In the genomic region with DNA sequence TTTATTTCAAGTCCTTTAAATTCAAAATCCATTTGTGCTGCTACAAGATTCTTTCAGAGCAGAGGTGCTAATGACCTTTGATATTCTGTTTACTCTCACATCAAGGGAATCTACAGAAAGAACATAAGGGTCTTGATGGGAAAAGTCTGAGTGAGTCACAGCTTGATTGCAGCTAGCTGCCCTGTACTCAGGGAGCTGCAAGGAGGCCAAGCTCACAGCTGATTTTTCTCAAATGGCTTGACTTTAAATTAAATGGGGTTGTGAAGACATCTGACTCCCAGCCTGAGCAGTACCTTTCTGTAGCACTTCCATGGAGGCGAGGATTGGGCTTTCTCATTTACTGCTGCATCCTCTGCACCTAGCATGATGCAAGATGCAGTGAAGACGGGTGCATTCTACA, we compare ENCODE assay signal across 21 cellular contexts.
DNase-seq lines count a peak whose midpoint lies in the region; ATAC-seq, FAIRE-seq and TF ChIP-seq lines count a peak whose summit lies in the region.
"Had no signal": no experiment of that assay in that cellular context is flagged by ENCODE, and none has a peak within 500 bp of the region (broad histone marks: within the 10 kb centered on the region; RNA-seq: fewer than 3 reads in every experiment).

No MANE protein-coding gene starts in this region.

- H3K4me3 ChIP-seq in HepG2 (replicated peaks in 1 of 3; ENCODE audit: insufficient read depth in 1 of 3, low read depth in 2 of 3, low read length in 3 of 3): no peak overlapping the region
- no peak overlapping the region for H3K4me3 ChIP-seq in right lobe of liver
- H3K4me3 ChIP-seq in fibroblast of villous mesenchyme (ENCODE audit: low read depth, low read length): no peak overlapping the region
- H3K4me3 ChIP-seq in mesenchymal stem cell (ENCODE audit: insufficient read depth in 1 of 2, low read depth in 1 of 2, low read length in 2 of 2): no peak overlapping the region
- no peak overlapping the region for H3K4me3 ChIP-seq in stomach
- H3K4me3 ChIP-seq in psoas muscle: no peak overlapping the region

- no peak overlapping the region for H3K4ac ChIP-seq in mesenchymal stem cell (ENCODE audit: low read depth in 1 of 2, low read length in 2 of 2)

- no peaks in the 10 kb centered on the region for H3K79me2 ChIP-seq in HepG2 (ENCODE audit: insufficient read depth, low read length)

- TF ChIP-seq POLR2A in HepG2 (IDR thresholded peaks at IDR 0.05; ENCODE audit: insufficient read depth in 1 of 2, low read depth in 2 of 2, low read length in 2 of 2) (no peak), right lobe of liver (IDR thresholded peaks at IDR 0.05) (no peak), stomach (IDR thresholded peaks at IDR 0.05) (no peak)

- POLR2A ChIA-PET in HepG2 (lab: Yijun Ruan, JAX): no interaction called here

- H3K4me1 ChIP-seq in HepG2 (ENCODE audit: insufficient read depth, low read length) (peaks cover 53% of the 10 kb centered on the region), right lobe of liver (no peaks in the 10 kb centered on the region), mesenchymal stem cell (ENCODE audit: control insufficient read depth, insufficient read depth, low read depth, low read length) (no peaks in the 10 kb centered on the region), stomach (no peaks in the 10 kb centered on the region), psoas muscle (no peaks in the 10 kb centered on the region)

- H2BK12ac ChIP-seq in mesenchymal stem cell (ENCODE audit: low read length in 2 of 2): no peak overlapping the region

- no peak overlapping the region for H3K18ac ChIP-seq in mesenchymal stem cell (ENCODE audit: low read depth in 1 of 2, low read length in 2 of 2)

- CTCF ChIA-PET in HepG2 (lab: Yijun Ruan, JAX; ENCODE audit: low intra/inter-chr PET ratio, low total read pairs): no interaction called here

- H4K91ac ChIP-seq in mesenchymal stem cell (ENCODE audit: low read length): no peak overlapping the region

- in situ Hi-C loops in HepG2 (cut with HindIII; ENCODE audit: extremely low pct_ligation_motif_present, low pct_unique_long_range_greater_than_20kb): no loop called here

- H3K27me3 ChIP-seq in HepG2 (ENCODE audit: control insufficient read depth in 1 of 2, insufficient read depth in 2 of 2, low read length in 2 of 2) (no peaks in the 10 kb centered on the region; a peak in 1 of 5 replicates), right lobe of liver (no peaks in the 10 kb centered on the region), mesenchymal stem cell (ENCODE audit: control insufficient read depth in 1 of 2, insufficient read depth in 1 of 2, low read length in 2 of 2) (peaks cover 0 to 1% of the 10 kb centered on the region in 2 experiments), stomach (no peaks in the 10 kb centered on the region), psoas muscle (ENCODE audit: insufficient read depth in 3 of 3, low read length in 2 of 3) (peaks cover 0 to 1% (median 0%) of the 10 kb centered on the region in 3 donors)

- H3K36me3 ChIP-seq in HepG2 (replicated peaks in 1 of 2; ENCODE audit: control insufficient read depth in 1 of 2, insufficient read depth in 2 of 2, low read length in 2 of 2) (no peaks in the 10 kb centered on the region), right lobe of liver (no peaks in the 10 kb centered on the region), mesenchymal stem cell (ENCODE audit: control insufficient read depth in 1 of 2, insufficient read depth in 2 of 2, low read depth in 1 of 2, low read length in 2 of 2) (no peaks in the 10 kb centered on the region), stomach (no peaks in the 10 kb centered on the region), psoas muscle (ENCODE audit: insufficient read depth in 1 of 2, low read depth in 1 of 2) (no peaks in the 10 kb centered on the region)

- WGBS in HepG2 (ENCODE audit: low lambda C conversion rate): 87% methylated on average over 2 of the region's 2 CpGs
- WGBS in right lobe of liver (ENCODE audit: insufficient coverage, low coverage, low lambda C conversion rate, missing lambda C conversion rate): 62% methylated on average over 2 of the region's 2 CpGs
- 94% methylated on average over 2 of the region's 2 CpGs for WGBS in mesenchymal stem cell
- 86 to 94% (median 89%) methylated on average over 2 of the region's 2 CpGs for WGBS in stomach, 5 donors
- 85 to 94% (median 92%) methylated on average over 2 of the region's 2 CpGs for WGBS in psoas muscle, 3 donors

- intact Hi-C loops in HepG2 (cut with micrococcal nuclease; ENCODE audit: unreplicated experiment): no loop called here
- intact Hi-C loops in right lobe of liver (cut with DNase I): no loop called here
- intact Hi-C loops in stomach (cut with DNase I; ENCODE audit: low total_unique reads): no loop called here
- intact Hi-C loops in psoas muscle (cut with DNase I): no loop called here

- ATAC-seq in HepG2: no peak
- ATAC-seq in right lobe of liver: no peak
- ATAC-seq in HG03135 (IDR thresholded peaks at IDR 0.05; ENCODE audit: unreplicated experiment): no peak
- no peak for ATAC-seq in psoas muscle

- no peak for TF ChIP-seq CTCF in HepG2 (CRISPR knock-in tag; IDR thresholded peaks at IDR 0.05)
- no peak for TF ChIP-seq CTCF in right lobe of liver (IDR thresholded peaks at IDR 0.05)
- TF ChIP-seq CTCF in fibroblast of villous mesenchyme (IDR thresholded peaks at IDR 0.05; ENCODE audit: insufficient read depth, low read depth, low read length): no peak
- no peak for TF ChIP-seq CTCF in stomach (IDR thresholded peaks at IDR 0.05)
- no peak for TF ChIP-seq CTCF in psoas muscle (IDR thresholded peaks at IDR 0.05)

- no peak overlapping the region for H3K9ac ChIP-seq in HepG2 (ENCODE audit: insufficient read depth, low read depth, low read length)
- H3K9ac ChIP-seq in mesenchymal stem cell (ENCODE audit: low read length): no peak overlapping the region

- H3K23ac ChIP-seq in mesenchymal stem cell (ENCODE audit: low read length in 2 of 2): no peak overlapping the region

- H2BK120ac ChIP-seq in mesenchymal stem cell (ENCODE audit: low read depth, low read length): no peak overlapping the region

- H3K9me3 ChIP-seq in HepG2 (ENCODE audit: low read length) (no peaks in the 10 kb centered on the region), right lobe of liver (no peaks in the 10 kb centered on the region), mesenchymal stem cell (ENCODE audit: control insufficient read depth, low read length) (peaks cover 8% of the 10 kb centered on the region), stomach (peaks cover 0 to under 1% (median 0%) of the 10 kb centered on the region in 4 donors), psoas muscle (peaks cover 2% of the 10 kb centered on the region)

- BruUV-seq in HepG2 (replicated peaks; lab: Mats Ljungman, UMichigan): no TSS peak

- H2BK5ac ChIP-seq in mesenchymal stem cell (ENCODE audit: low read depth, low read length, poor library complexity, severe bottlenecking): no peak overlapping the region

- H4K20me1 ChIP-seq in HepG2 (ENCODE audit: insufficient read depth, low read length): no peaks in the 10 kb centered on the region

- H3K4me2 ChIP-seq in HepG2 (ENCODE audit: low read depth, low read length): no peak overlapping the region
- no peak overlapping the region for H3K4me2 ChIP-seq in mesenchymal stem cell (ENCODE audit: low read length, poor library complexity, severe bottlenecking)

- no peak overlapping the region for H4K8ac ChIP-seq in mesenchymal stem cell (ENCODE audit: low read length)

- H2AFZ ChIP-seq in HepG2 (ENCODE audit: low read length) (no peak overlapping the region), mesenchymal stem cell (ENCODE audit: low read depth, low read length) (no peak overlapping the region)

- no peak overlapping the region for H2AK5ac ChIP-seq in mesenchymal stem cell (ENCODE audit: low read length, severe bottlenecking)

- H3K27ac ChIP-seq in HepG2 (ENCODE audit: extremely low read length, insufficient read depth, low read length): no peak overlapping the region
- H3K27ac ChIP-seq in right lobe of liver: no peak overlapping the region
- no peak overlapping the region for H3K27ac ChIP-seq in mesenchymal stem cell (ENCODE audit: low read length, poor library complexity, severe bottlenecking)
- no peak overlapping the region for H3K27ac ChIP-seq in stomach
- H3K27ac ChIP-seq in psoas muscle: no peak overlapping the region
- H3K27ac ChIP-seq: HL-60 had no signal

- no peaks in the 10 kb centered on the region for H3K79me1 ChIP-seq in mesenchymal stem cell (replicated peaks; ENCODE audit: low read length, poor library complexity, severe bottlenecking)

- no peak overlapping the region for H2BK15ac ChIP-seq in mesenchymal stem cell (ENCODE audit: low read depth, poor library complexity, severe bottlenecking)

- TF ChIP-seq RAD21 in HepG2 (CRISPR knock-in tag; IDR thresholded peaks at IDR 0.05): no peak

- no peak for DNase-seq in HepG2 (ENCODE audit: low spot score)
- DNase-seq in right lobe of liver: no peak
- DNase-seq in fibroblast of villous mesenchyme (ENCODE audit: low read depth): peak; percentile 40
- peak; percentile 43 for DNase-seq in mesenchymal stem cell
- no peak for DNase-seq in GM03348 (ENCODE audit: low spot score)
- DNase-seq in stomach: no peak
- no peak for DNase-seq in psoas muscle
- DNase-seq: EL, H9, HFFc6, KBM-7, NCI-H1092, NCI-H1436 treated with DMSO at 0.1 percent for 48 hours, NCI-H2029, NCI-H2171, NCI-H345, NCI-H524 treated with DMSO at 0.1 percent for 48 hours, OCI-M1, SHP77 had no signal

- no peak for TF ChIP-seq EP300 in HepG2 (IDR thresholded peaks at IDR 0.05; ENCODE audit: low read depth in 2 of 2, low read length in 2 of 2)
- no peak for TF ChIP-seq EP300 in HepG2 (CRISPR knock-in tag; IDR thresholded peaks at IDR 0.05; ENCODE audit: borderline replicate concordance)
- no peak for TF ChIP-seq EP300 in stomach (IDR thresholded peaks at IDR 0.05)

- no peak overlapping the region for H3K14ac ChIP-seq in mesenchymal stem cell (ENCODE audit: low read length in 2 of 2)

- FAIRE-seq in HepG2 (lab: Jason Lieb, UNC): no peak

TF ChIP-seq in HepG2, 621 proteins besides CTCF, POLR2A, EP300 and RAD21 (continues in another document):
- TF ChIP-seq FOSL2 (CRISPR knock-in tag; IDR thresholded peaks at IDR 0.05) (peak; percentile 34; the same call in 1 of the 2 replicates), PAWR (CRISPR knock-in tag; IDR thresholded peaks at IDR 0.05; ENCODE audit: borderline replicate concordance) (no peak), STAG1 (CRISPR knock-in tag; IDR thresholded peaks at IDR 0.05) (no peak), ZNF737 (CRISPR knock-in tag; IDR thresholded peaks at IDR 0.05; ENCODE audit: borderline replicate concordance) (no peak)
- TF ChIP-seq, protein P1, sequence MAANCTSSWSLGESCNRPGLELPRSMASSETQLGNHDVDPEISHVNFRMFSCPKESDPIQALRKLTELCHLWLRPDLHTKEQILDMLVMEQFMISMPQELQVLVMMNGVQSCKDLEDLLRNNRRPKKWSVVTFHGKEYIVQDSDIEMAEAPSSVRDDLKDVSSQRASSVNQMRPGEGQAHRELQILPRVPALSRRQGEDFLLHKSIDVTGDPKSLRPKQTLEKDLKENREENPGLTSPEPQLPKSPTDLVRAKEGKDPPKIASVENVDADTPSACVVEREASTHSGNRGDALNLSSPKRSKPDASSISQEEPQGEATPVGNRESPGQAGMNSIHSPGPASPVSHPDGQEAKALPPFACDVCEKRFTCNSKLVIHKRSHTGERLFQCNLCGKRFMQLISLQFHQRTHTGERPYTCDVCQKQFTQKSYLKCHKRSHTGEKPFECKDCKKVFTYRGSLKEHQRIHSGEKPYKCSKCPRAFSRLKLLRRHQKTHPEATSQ (CRISPR knock-in tag; IDR thresholded peaks at IDR 0.05; ENCODE audit: borderline replicate concordance): no peak

Comparison
In these comparisons a context has a peak if more than half of its experiments do, and no peak if none do; other contexts are left out.
1. DNase-seq: peak in fibroblast of villous mesenchyme (single experiment) and mesenchymal stem cell (single experiment); none in HepG2 (single experiment), right lobe of liver (0 of 3), GM03348 (single experiment), stomach (single experiment) and psoas muscle (0 of 2).